ENCODE assay signal across 8 cellular contexts in the genomic region with DNA sequence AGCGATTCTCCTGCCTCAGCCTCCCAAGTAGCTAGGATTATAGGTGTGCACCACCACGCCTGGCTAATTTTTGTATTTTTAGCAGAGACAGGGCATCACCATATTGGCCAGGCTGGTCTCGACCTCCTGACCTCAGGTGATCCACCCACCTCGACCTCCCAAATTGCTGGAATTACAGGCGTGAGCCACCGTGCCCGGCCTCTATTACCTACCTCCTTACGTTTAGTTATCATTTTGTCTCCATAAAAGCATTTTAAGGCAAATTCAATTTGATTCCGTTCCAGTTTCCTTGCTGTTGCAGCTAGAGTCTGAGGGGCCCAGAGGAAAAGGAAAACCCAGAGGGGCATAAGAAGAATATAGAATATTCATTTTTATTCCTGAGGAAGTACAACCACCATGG. TPM values are rescaled to one million over a fixed set of nuclear protein-coding genes. Genes with fewer than 3 reads are reported as not detected.
DNase-seq lines count a peak whose midpoint lies in the region; ATAC-seq, FAIRE-seq and TF ChIP-seq lines count a peak whose summit lies in the region.

No MANE protein-coding gene starts in this region.

- no peak overlapping the region for H3K23ac ChIP-seq in H1 (ENCODE audit: insufficient read length)

- H2AFZ ChIP-seq in H1 (ENCODE audit: low read length), result peak overlapping the region; percentile 82; the same call in 1 of the 2 replicates
- peak overlapping the region; percentile 95 for H2AFZ ChIP-seq in neural progenitor cell (replicated peaks)

- H3K27me3 ChIP-seq in BLaER1 treated with 17β-estradiol and CSF1 and Interleukin-3, amounts not matched to agents 10 nM and 100 nM, result no peaks in the 10 kb centered on the region
- H3K27me3 ChIP-seq in H1 (replicated peaks in 1 of 4; ENCODE audit: control insufficient read depth in 3 of 4, extremely low read depth in 1 of 4, insufficient read depth in 3 of 4, low read length in 3 of 4) (no peaks in the 10 kb centered on the region), neural progenitor cell (no peaks in the 10 kb centered on the region)

- H4K20me1 ChIP-seq in BLaER1 treated with 17β-estradiol and CSF1 and Interleukin-3, amounts not matched to agents 10 nM and 100 nM, result peaks cover 0 to 41% (median 30%) of the 10 kb centered on the region in 11 experiments; a peak in 15 of 22 replicates
- H4K20me1 ChIP-seq in H1 (replicated peaks in 1 of 2; ENCODE audit: control insufficient read depth in 1 of 2, insufficient read depth in 2 of 2, low read length in 2 of 2) (peaks cover 2 to 7% of the 10 kb centered on the region in 2 experiments), neural progenitor cell (ENCODE audit: low read depth) (no peaks in the 10 kb centered on the region)

- peaks cover 0 to 31% (median 26%) of the 10 kb centered on the region in 11 experiments; a peak in 20 of 22 replicates for H3K36me3 ChIP-seq in BLaER1 treated with 17β-estradiol and CSF1 and Interleukin-3, amounts not matched to agents 10 nM and 100 nM
- H3K36me3 ChIP-seq in H1 (ENCODE audit: control insufficient read depth in 2 of 4, insufficient read depth in 4 of 4, low read length in 3 of 4), result peaks cover 0 to 10% (median 1%) of the 10 kb centered on the region in 4 experiments; a peak in 3 of 8 replicates
- no peaks in the 10 kb centered on the region for H3K36me3 ChIP-seq in neural progenitor cell

- H2BK120ac ChIP-seq in H1 (replicated peaks; ENCODE audit: low read depth, low read length), result no peak overlapping the region

- TF ChIP-seq CTCF in H1 (IDR thresholded peaks at IDR 0.05; ENCODE audit: control extremely low read depth in 1 of 3, insufficient read depth in 1 of 3, low read depth in 1 of 3, low read length in 3 of 3) (no peak), neural progenitor cell (IDR thresholded peaks at IDR 0.05) (no peak)

- no peak overlapping the region for H2BK12ac ChIP-seq in H1 (ENCODE audit: low read depth, low read length)

- H3K14ac ChIP-seq in H1 (ENCODE audit: insufficient read length), result no peak overlapping the region

- H3K27me3 Mint-ChIP-seq in neural progenitor cell (ENCODE audit: insufficient read depth, low read depth), result no peaks in the 10 kb centered on the region

- H3K23me2 ChIP-seq in H1 (ENCODE audit: low read depth, low read length), result no peaks in the 10 kb centered on the region

- H3K79me2 ChIP-seq in H1 (ENCODE audit: control insufficient read depth in 1 of 2, insufficient read depth in 2 of 2, low read length in 2 of 2) (peaks cover 14 to 42% of the 10 kb centered on the region in 2 experiments), neural progenitor cell (ENCODE audit: low read depth) (peaks cover 41% of the 10 kb centered on the region)

- H3K4me3 Mint-ChIP-seq in neural progenitor cell, result peak overlapping the region; percentile 99

- peaks cover 12% of the 10 kb centered on the region for H3K36me3 Mint-ChIP-seq in neural progenitor cell

- DNase-seq in NCI-H69 (lab: John Stamatoyannopoulos, UW) (peak; percentile 37), H1 (ENCODE audit: low read depth in 1 of 2, low spot score in 2 of 2) (no peak), neural progenitor cell (ENCODE audit: low spot score) (no peak), COLO829 (ENCODE audit: low spot score) (no peak)
- no peak for DNase-seq in central memory CD4-positive, alpha-beta T cell

- peaks cover 0 to 8% (median 4%) of the 10 kb centered on the region in 11 experiments; a peak in 4 of 22 replicates for H3K9me3 ChIP-seq in BLaER1 treated with 17β-estradiol and CSF1 and Interleukin-3, amounts not matched to agents 10 nM and 100 nM (replicated peaks in 1 of 11)
- H3K9me3 ChIP-seq in H1 (ENCODE audit: insufficient read depth in 2 of 2, low read depth in 1 of 2, low read length in 1 of 2) (no peaks in the 10 kb centered on the region), neural progenitor cell (ENCODE audit: low read depth) (no peaks in the 10 kb centered on the region)

- H2BK15ac ChIP-seq in H1 (ENCODE audit: low read length), result no peak overlapping the region

- FAIRE-seq in H1 (lab: Jason Lieb, UNC), result no peak

- no peak overlapping the region for H3K27ac Mint-ChIP-seq in neural progenitor cell

- POLR2A ChIA-PET in H1 (lab: Charles Lee; ENCODE audit: partially characterized antibody), result interaction anchor here (1.1 to 1.5 kb wide), 2 partner anchors 12 kb away, joined by 3 to 4 read pairs; no protein-coding TSS in a partner anchor

- H3K27ac ChIP-seq in BLaER1 treated with 17β-estradiol and CSF1 and Interleukin-3, amounts not matched to agents 10 nM and 100 nM, result peak overlapping the region in 10 of 11 experiments; percentile 6 to 68 (median 41); a peak in 16 of 22 replicates
- H3K27ac ChIP-seq in H1 (ENCODE audit: low read depth, low read length) (no peak overlapping the region), neural progenitor cell (no peak overlapping the region)

- H3K9me3 Mint-ChIP-seq in neural progenitor cell, result no peaks in the 10 kb centered on the region

- TF ChIP-seq POLR2A in H1 (IDR thresholded peaks at IDR 0.05; ENCODE audit: control extremely low read depth in 1 of 2, low read depth in 2 of 2, low read length in 2 of 2), result no peak

- no peak overlapping the region for H4K5ac ChIP-seq in H1 (ENCODE audit: insufficient read length, low read depth, low read length)

- H3K4me1 ChIP-seq in BLaER1 treated with 17β-estradiol and CSF1 and Interleukin-3, amounts not matched to agents 10 nM and 100 nM, result peaks cover 19 to 36% (median 29%) of the 10 kb centered on the region in 10 experiments
- H3K4me1 ChIP-seq in H1 (replicated peaks in 1 of 4; ENCODE audit: control insufficient read depth in 3 of 4, insufficient read depth in 4 of 4, low read length in 3 of 4), result peaks cover 0 to 6% (median 4%) of the 10 kb centered on the region in 4 experiments; a peak in 4 of 7 replicates
- peaks cover 4% of the 10 kb centered on the region for H3K4me1 ChIP-seq in neural progenitor cell

- no peak for ATAC-seq in HG02852 (IDR thresholded peaks at IDR 0.05; ENCODE audit: unreplicated experiment)
- no peak for ATAC-seq in HG02763 (IDR thresholded peaks at IDR 0.05; ENCODE audit: unreplicated experiment)

- peak overlapping the region in 8 of 11 experiments; percentile 28 to 92 (median 50); a peak in 12 of 22 replicates for H3K9ac ChIP-seq in BLaER1 treated with 17β-estradiol and CSF1 and Interleukin-3, amounts not matched to agents 10 nM and 100 nM
- H3K9ac ChIP-seq in H1 (replicated peaks in 1 of 4; ENCODE audit: extremely low read depth in 1 of 4, low read depth in 3 of 4, low read length in 3 of 4) (peak overlapping the region in 1 of 4 experiments; percentile 56; a peak in 1 of 7 replicates), neural progenitor cell (no peak overlapping the region)

- H3K4me3 ChIP-seq in BLaER1 treated with 17β-estradiol and CSF1 and Interleukin-3, amounts not matched to agents 10 nM and 100 nM, result peak overlapping the region; percentile 83 to 98 (median 90)
- peak overlapping the region in 3 of 4 experiments; percentile 29 to 86 (median 41); a peak in 4 of 8 replicates for H3K4me3 ChIP-seq in H1 (ENCODE audit: extremely low read depth in 1 of 4, insufficient read depth in 2 of 4, low read depth in 3 of 4, low read length in 4 of 4)
- peak overlapping the region; percentile 29 for H3K4me3 ChIP-seq in neural progenitor cell

- no peak overlapping the region for H4K8ac ChIP-seq in H1 (ENCODE audit: extremely low read depth, insufficient read depth, low read length)

- H2BK5ac ChIP-seq in H1 (ENCODE audit: low read depth, low read length), result no peak overlapping the region; the same call in 1 of the 2 replicates

- H2BK20ac ChIP-seq in H1 (ENCODE audit: low read length), result no peak overlapping the region

- TF ChIP-seq RAD21 in H1 (IDR thresholded peaks at IDR 0.05 in 1 of 2, conservative IDR thresholded peaks at IDR 0.05 in 1 of 2; ENCODE audit: low read depth in 2 of 2, low read length in 2 of 2), result no peak

- peak overlapping the region; percentile 3 for H3K4ac ChIP-seq in H1 (replicated peaks; ENCODE audit: insufficient read length, low read depth, low read length)

- WGBS in H1 (ENCODE audit: extremely low coverage in 1 of 2, insufficient coverage in 1 of 2, insufficient read length in 1 of 2, insufficient replicate concordance in 2 of 2, low coverage in 1 of 2, low lambda C conversion rate in 2 of 2, missing lambda C conversion rate in 1 of 2), 2 experiments, result 84% methylated on average over 9 of the region's 9 CpGs; no CpG with 5 or more reads in 1 of the 2 experiments

- peaks cover 23% of the 10 kb centered on the region for H3K4me1 Mint-ChIP-seq in neural progenitor cell

- no peak overlapping the region for H3K56ac ChIP-seq in H1 (replicated peaks; ENCODE audit: insufficient read length, low read depth, low read length)

- H3K18ac ChIP-seq in H1 (ENCODE audit: extremely low read depth, low read length), result no peak overlapping the region

- no peak overlapping the region for H4K91ac ChIP-seq in H1 (replicated peaks; ENCODE audit: insufficient read length, low read length)

- TF ChIP-seq EP300 in H1 (IDR thresholded peaks at IDR 0.05; ENCODE audit: borderline replicate concordance in 1 of 2, low read depth in 2 of 2, low read length in 2 of 2), result no peak

- no peaks in the 10 kb centered on the region for H3F3A ChIP-seq in neural progenitor cell (ENCODE audit: low read depth)

- H3K79me1 ChIP-seq in H1 (ENCODE audit: low read depth, low read length), result peaks cover 5% of the 10 kb centered on the region

- peak overlapping the region; percentile 24 to 77 (median 67) for H3K4me2 ChIP-seq in BLaER1 treated with 17β-estradiol and CSF1 and Interleukin-3, amounts not matched to agents 10 nM and 100 nM
- H3K4me2 ChIP-seq in H1 (ENCODE audit: insufficient read depth in 1 of 2, low read depth in 2 of 2, low read length in 2 of 2) (peak overlapping the region; percentile 58 to 93), neural progenitor cell (peak overlapping the region; percentile 55)

- H2AK5ac ChIP-seq in H1 (ENCODE audit: low read depth, low read length), result no peak overlapping the region

- CTCF ChIA-PET in H1 (lab: Charles Lee; ENCODE audit: partially characterized antibody), result interaction anchor here (0.6 to 2.5 kb wide), 5 partner anchors 11 to 1770 kb away, joined by 3 to 11 read pairs (median 4); no protein-coding TSS in a partner anchor

TF ChIP-seq in H1, 55 proteins besides CTCF, POLR2A, EP300 and RAD21 (continues in another document):
- TF ChIP-seq, protein P1, sequence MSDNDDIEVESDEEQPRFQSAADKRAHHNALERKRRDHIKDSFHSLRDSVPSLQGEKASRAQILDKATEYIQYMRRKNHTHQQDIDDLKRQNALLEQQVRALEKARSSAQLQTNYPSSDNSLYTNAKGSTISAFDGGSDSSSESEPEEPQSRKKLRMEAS (IDR thresholded peaks at IDR 0.05), result no peak

RNA-seq across cellular contexts. Expression of a gene that starts 0.6 kb away (rescaled TPM):
- total RNA-seq in H1 (2021; fragmentation: NEBNext Ultra II Directional; extraction: Animal tissue kit (Norgen Biotek cat#: 25700)), result 44.9 and 52.2 TPM in 2 replicates
- polyA plus RNA-seq in H1 (2011; rRNA removed), result 27.7 and 49.2 TPM in 2 replicates
- 35.2 TPM for polyA plus RNA-seq in H1 (2011; cell fraction: cytosol; rRNA removed)
- polyA plus RNA-seq in H1 (2011; cell fraction: nucleus; rRNA removed), result 26.5 TPM
- polyA plus RNA-seq in H1 (2012, experiment 1 of 2), result 30.4 to 47.2 TPM (median 35.5 TPM) in 4 replicates
- polyA plus RNA-seq in H1 (2012, experiment 2 of 2), result 3.4 TPM
- polyA plus RNA-seq in H1 (2013, experiment 1 of 2), result 64.9 TPM
- polyA plus RNA-seq in H1 (2013, experiment 2 of 2), result 69.2 TPM
- polyA minus RNA-seq in H1 (2011; rRNA and poly(A)+ RNA removed), result 51.9 and 52.4 TPM in 2 replicates
- polyA minus RNA-seq in H1 (2011; cell fraction: cytosol; rRNA and poly(A)+ RNA removed), result 18.6 TPM
- 63.7 TPM for polyA minus RNA-seq in H1 (2011; cell fraction: nucleus; rRNA and poly(A)+ RNA removed)
- total RNA-seq in neural progenitor cell (ENCODE audit: low replicate concordance), result 31.0 and 34.1 TPM in 2 replicates

Comparison
In these comparisons a context has a peak if more than half of its experiments do, and no peak if none do; other contexts are left out.
1. H3K27ac ChIP-seq: peak in BLaER1 treated with 17β-estradiol and CSF1 and Interleukin-3, amounts not matched to agents 10 nM and 100 nM (10 of 11); none in H1 (single experiment) and neural progenitor cell (single experiment).
2. H3K4me3 ChIP-seq: peak in every context shown above with its lines; median percentile 90 in BLaER1 treated with 17β-estradiol and CSF1 and Interleukin-3, amounts not matched to agents 10 nM and 100 nM; 41 in H1; 29 in neural progenitor cell.
3. Peak in every context shown above with its lines, with median percentiles within 50 percentile points of each other: H3K4me2 ChIP-seq.